In the genomic region with DNA sequence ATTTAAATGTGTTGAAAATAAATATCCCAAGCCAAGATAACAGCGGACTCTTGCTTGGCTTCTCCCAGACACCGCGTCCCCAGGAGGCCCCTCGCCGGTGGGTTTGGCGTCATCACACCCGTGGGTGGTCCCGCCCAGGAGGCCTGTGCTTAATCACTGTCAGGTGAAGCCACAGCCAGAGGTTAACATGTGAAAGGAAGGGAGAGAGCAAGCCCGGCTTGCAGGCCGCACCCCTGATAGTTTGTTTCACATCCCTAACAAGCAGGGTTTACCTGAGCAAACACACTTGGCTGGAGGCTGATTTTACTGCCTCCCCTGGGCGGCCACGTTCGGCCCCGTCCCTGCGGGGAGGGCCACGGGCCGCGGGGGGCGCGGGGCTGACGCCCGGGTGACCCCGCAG, we compare ENCODE assay signal across 14 cellular contexts. TPM values are rescaled to one million over a fixed set of nuclear protein-coding genes. Genes with fewer than 3 reads are reported as not detected.
DNase-seq lines count a peak whose midpoint lies in the region; ATAC-seq and TF ChIP-seq lines count a peak whose summit lies in the region.
"Not testable (repeated sequence)": the region's sequence is repeated elsewhere in the genome, so short reads cannot be mapped to it uniquely, and the experiment has no call there.
"Had no signal": no experiment of that assay in that cellular context is flagged by ENCODE, and none has a peak within 500 bp of the region (broad histone marks: within the 10 kb centered on the region; RNA-seq: fewer than 3 reads in every experiment).

No MANE protein-coding gene starts in this region.

- H3K36me3 ChIP-seq in GM23338 (ENCODE audit: insufficient read depth), result not testable (repeated sequence)

- not testable (repeated sequence) for H3K4me3 ChIP-seq in GM23338

- ATAC-seq in GM23338, result peak; percentile 71
- peak; percentile 20 for ATAC-seq in activated naive CD8-positive, alpha-beta T cell treated with anti-CD3 and anti-CD28 coated beads, Interleukin-2, amount 50 U/mL, for 24 hours
- peak; percentile 62 for ATAC-seq in left colon
- ATAC-seq in omental fat pad (ENCODE audit: low FRiP score), result peak; percentile 46
- peak; percentile 28 for ATAC-seq in stimulated activated naive CD8-positive, alpha-beta T cell treated with anti-CD3 and anti-CD28 coated beads, Interleukin-15, amount 100 ng/mL, for 72 hours

- H2AFZ ChIP-seq in GM23338, result not testable (repeated sequence)

- not testable (repeated sequence) for H3K4me1 ChIP-seq in GM23338 (ENCODE audit: insufficient read depth)

- not testable (repeated sequence) for H3K9me2 ChIP-seq in GM23338 (ENCODE audit: insufficient read depth)

- not testable (repeated sequence) for H3K27me3 ChIP-seq in GM23338 (ENCODE audit: insufficient read depth)

- not testable (repeated sequence) for H3K27me3 Mint-ChIP-seq in GM23338 (ENCODE audit: insufficient read depth, low read depth, poor library complexity); activated naive CD8-positive, alpha-beta T cell treated with anti-CD3 and anti-CD28 coated beads, Interleukin-2, amount 50 U/mL, for 24 hours; stimulated activated naive CD8-positive, alpha-beta T cell treated with anti-CD3 and anti-CD28 coated beads, Interleukin-15, amount 100 ng/mL, for 72 hours

- H3K4me1 Mint-ChIP-seq in GM23338; activated naive CD8-positive, alpha-beta T cell treated with anti-CD3 and anti-CD28 coated beads, Interleukin-2, amount 50 U/mL, for 24 hours; stimulated activated naive CD8-positive, alpha-beta T cell treated with anti-CD3 and anti-CD28 coated beads, Interleukin-15, amount 100 ng/mL, for 72 hours: not testable (repeated sequence)

- intact Hi-C loops in left colon (cut with DNase I, micrococcal nuclease), result not testable (repeated sequence)

- DNase-seq in GM23338 (ENCODE audit: low spot score); activated naive CD8-positive, alpha-beta T cell treated with anti-CD3 and anti-CD28 coated beads, Interleukin-2, amount 50 U/mL, for 24 hours; left colon; omental fat pad (ENCODE audit: low spot score); stimulated activated naive CD8-positive, alpha-beta T cell treated with anti-CD3 and anti-CD28 coated beads, Interleukin-15, amount 100 ng/mL, for 72 hours: not testable (repeated sequence)

- not testable (repeated sequence) for H3K4me2 ChIP-seq in GM23338

- H3K27ac ChIP-seq in GM23338 (ENCODE audit: low read depth), result not testable (repeated sequence)

- not testable (repeated sequence) for H3K9me3 Mint-ChIP-seq in GM23338; activated naive CD8-positive, alpha-beta T cell treated with anti-CD3 and anti-CD28 coated beads, Interleukin-2, amount 50 U/mL, for 24 hours; stimulated activated naive CD8-positive, alpha-beta T cell treated with anti-CD3 and anti-CD28 coated beads, Interleukin-15, amount 100 ng/mL, for 72 hours

- not testable (repeated sequence) for H3K79me2 ChIP-seq in GM23338 (replicated peaks; ENCODE audit: insufficient read depth)

- H3K27ac Mint-ChIP-seq in GM23338; activated naive CD8-positive, alpha-beta T cell treated with anti-CD3 and anti-CD28 coated beads, Interleukin-2, amount 50 U/mL, for 24 hours; stimulated activated naive CD8-positive, alpha-beta T cell treated with anti-CD3 and anti-CD28 coated beads, Interleukin-15, amount 100 ng/mL, for 72 hours: not testable (repeated sequence)

- H4K20me1 ChIP-seq in GM23338 (replicated peaks; ENCODE audit: insufficient read depth), result not testable (repeated sequence)

- not testable (repeated sequence) for H3K36me3 Mint-ChIP-seq in GM23338 (ENCODE audit: low read depth); activated naive CD8-positive, alpha-beta T cell treated with anti-CD3 and anti-CD28 coated beads, Interleukin-2, amount 50 U/mL, for 24 hours (ENCODE audit: low read depth)

- not testable (repeated sequence) for H3K4me3 Mint-ChIP-seq in GM23338; activated naive CD8-positive, alpha-beta T cell treated with anti-CD3 and anti-CD28 coated beads, Interleukin-2, amount 50 U/mL, for 24 hours; stimulated activated naive CD8-positive, alpha-beta T cell treated with anti-CD3 and anti-CD28 coated beads, Interleukin-15, amount 100 ng/mL, for 72 hours

- TF ChIP-seq CTCF in GM23338 (conservative IDR thresholded peaks at IDR 0.05; ENCODE audit: low read depth in 2 of 2); omental fat pad (IDR thresholded peaks at IDR 0.05): not testable (repeated sequence)

- H3F3A ChIP-seq in GM23338 (replicated peaks; ENCODE audit: low read depth), result not testable (repeated sequence)

RNA-seq across cellular contexts. Expression of gene CFC1B, which starts 1.4 kb away (rescaled TPM):
- total RNA-seq in GM23338 (2014; rRNA removed; shearing (Covaris generic)), result not detected in 2 replicates
- polyA plus RNA-seq in GM23338 (2016; fragmentation: Nextera tagmentation; extraction: Ambion mirVana), result not detected in 2 replicates
- not detected for total RNA-seq in left colon
- under 1 TPM in 2 of 4 donors, not detected in 2; 0.50 to 0.65 TPM for total RNA-seq in omental fat pad
- total RNA-seq: A673; CD4-positive, alpha-beta memory T cell; CD4-positive, CD25-positive, alpha-beta regulatory T cell; CD8-positive, alpha-beta memory T cell; Daoy; G401; GM12878 had no signal
- polyA plus RNA-seq: AG04450; CD14-positive monocyte; CD4-positive, alpha-beta memory T cell; CD4-positive, CD25-positive, alpha-beta regulatory T cell; CD8-positive, alpha-beta memory T cell; GM12878 had no signal

RNA-seq across cellular contexts. Expression of gene POTEI, which starts 13.3 kb away (rescaled TPM):
- total RNA-seq in GM23338 (2014; rRNA removed; shearing (Covaris generic)), result 0.08 and 0.56 TPM in 2 replicates
- polyA plus RNA-seq in GM23338 (2016; fragmentation: Nextera tagmentation; extraction: Ambion mirVana), result 0.24 and 0.30 TPM in 2 replicates
- total RNA-seq in left colon (under 1 TPM; 0.06 to 0.08 TPM), omental fat pad (under 1 TPM in 2 of 4 donors, not detected in 2; 0.13 to 0.46 TPM)
- total RNA-seq: A673; CD4-positive, alpha-beta memory T cell; CD4-positive, CD25-positive, alpha-beta regulatory T cell; CD8-positive, alpha-beta memory T cell; G401 had no signal
- polyA plus RNA-seq: AG04450; CD14-positive monocyte; CD4-positive, alpha-beta memory T cell; CD4-positive, CD25-positive, alpha-beta regulatory T cell; CD8-positive, alpha-beta memory T cell had no signal

Comparison
In these comparisons a context has a peak if more than half of its experiments do, and no peak if none do; other contexts are left out.
1. ATAC-seq: peak in every context shown above with its lines; median percentile 71 in GM23338; 62 in left colon; 46 in omental fat pad; 28 in stimulated activated naive CD8-positive, alpha-beta T cell treated with anti-CD3 and anti-CD28 coated beads, Interleukin-15, amount 100 ng/mL, for 72 hours; 20 in activated naive CD8-positive, alpha-beta T cell treated with anti-CD3 and anti-CD28 coated beads, Interleukin-2, amount 50 U/mL, for 24 hours.